8 cellular contexts compared by ENCODE assay signal in genomic region chr20:19784511-19785172, GRCh38. TPM values are rescaled to one million over a fixed set of nuclear protein-coding genes. Genes with fewer than 3 reads are reported as not detected.
A peak's percentile ranks its signal among the peaks of the same experiment; 100 is the strongest.
DNase-seq lines count a peak whose midpoint lies in the region; ATAC-seq and TF ChIP-seq lines count a peak whose summit lies in the region.

No MANE protein-coding gene starts in this region.

- TF ChIP-seq CTCF in MM.1S (IDR thresholded peaks at IDR 0.05; ENCODE audit: low read length) (peak; percentile 73), left lung (IDR thresholded peaks at IDR 0.05) (peak; percentile 59 to 68)

- peak overlapping the region; percentile 53; the same call in 1 of the 2 replicates for H2AFZ ChIP-seq in MM.1S (ENCODE audit: low read length)

- H3K27ac ChIP-seq in MM.1S (ENCODE audit: low read length) (no peak overlapping the region), cingulate gyrus (ENCODE audit: low read depth, low read length) (peak overlapping the region; percentile 50), left lung (peak overlapping the region; percentile 48 to 69)

- no peak overlapping the region for H3K9ac ChIP-seq in MM.1S (ENCODE audit: low read length)

- peaks cover 5 to 8% of the 10 kb centered on the region in 2 donors for H3K36me3 Mint-ChIP-seq in stimulated activated naive B cell treated with anti-CD40 and anti-IgM and Interleukin-4, amounts not matched to agents 10 μg/mL and 1 μg/mL and 100 μg/mL, for 72 hours

- H3K9me2 ChIP-seq in MM.1S (replicated peaks; ENCODE audit: insufficient read depth, low read length) = no peaks in the 10 kb centered on the region

- intact Hi-C loops in left lung (cut with DNase I) = loop anchor here (10.0 kb wide), 1 partner anchor 210 kb away; no protein-coding TSS in a partner anchor

- peak overlapping the region; percentile 52; the same call in 1 of the 2 replicates for H3K4me2 ChIP-seq in MM.1S (ENCODE audit: low read depth, low read length)

- no peaks in the 10 kb centered on the region for H3K9me3 ChIP-seq in MM.1S (replicated peaks; ENCODE audit: insufficient read depth, low read length)
- H3K9me3 ChIP-seq in left lung = no peaks in the 10 kb centered on the region

- peaks cover 21 to 35% of the 10 kb centered on the region in 2 donors for H3K4me1 Mint-ChIP-seq in stimulated activated naive B cell treated with anti-CD40 and anti-IgM and Interleukin-4, amounts not matched to agents 10 μg/mL and 1 μg/mL and 100 μg/mL, for 72 hours

- no peaks in the 10 kb centered on the region for H3K27me3 ChIP-seq in MM.1S (replicated peaks; ENCODE audit: insufficient read depth, low read length)
- no peaks in the 10 kb centered on the region for H3K27me3 ChIP-seq in left lung

- DNase-seq in stimulated activated CD4-positive, alpha-beta T cell treated with anti-CD3 and anti-CD28 coated beads, Interleukin-15, amount 100 ng/mL, for 48 hours (ENCODE audit: low read depth in 2 of 2) = peak; percentile 9 to 19
- no peak for DNase-seq in stimulated activated CD4-positive, alpha-beta T cell treated with anti-CD3 and anti-CD28 coated beads, Interleukin-4, amount 100 ng/mL, for 4 hours
- peak; percentile 73 for DNase-seq in MM.1S
- peak; percentile 67 for DNase-seq in RPMI8226
- peak; percentile 80 to 83 for DNase-seq in left lung
- DNase-seq in stimulated activated naive B cell treated with anti-CD40 and anti-IgM and Interleukin-4, amounts not matched to agents 10 μg/mL and 1 μg/mL and 100 μg/mL, for 72 hours = peak; percentile 40

- H3K36me3 ChIP-seq in MM.1S (replicated peaks; ENCODE audit: insufficient read depth, low read length) = no peaks in the 10 kb centered on the region
- H3K36me3 ChIP-seq in left lung = no peaks in the 10 kb centered on the region

- H3K79me2 ChIP-seq in MM.1S (ENCODE audit: low read length) = no peaks in the 10 kb centered on the region

- H3K4me3 ChIP-seq in MM.1S (ENCODE audit: low read length) (no peak overlapping the region), left lung (no peak overlapping the region)

- H3K4me3 Mint-ChIP-seq in stimulated activated naive B cell treated with anti-CD40 and anti-IgM and Interleukin-4, amounts not matched to agents 10 μg/mL and 1 μg/mL and 100 μg/mL, for 72 hours = no peak overlapping the region

- H3K4me1 ChIP-seq in MM.1S (ENCODE audit: low read length) (peaks cover 55% of the 10 kb centered on the region), left lung (peaks cover 25 to 36% of the 10 kb centered on the region in 2 donors)

- peaks cover 22% of the 10 kb centered on the region for H3F3A ChIP-seq in MM.1S (ENCODE audit: insufficient read depth, low read length)

- no peaks in the 10 kb centered on the region for H4K20me1 ChIP-seq in MM.1S (ENCODE audit: insufficient read depth, low read length)

- ATAC-seq in left lung (peak; percentile 94), GM19395 (IDR thresholded peaks at IDR 0.05; ENCODE audit: unreplicated experiment) (no peak)
- ATAC-seq in stimulated activated naive B cell treated with anti-CD40 and anti-IgM and Interleukin-4, amounts not matched to agents 10 μg/mL and 1 μg/mL and 100 μg/mL, for 72 hours (replicated peaks) = peak; percentile 88 to 90

- peaks cover 12 to 13% of the 10 kb centered on the region in 2 donors for H3K27me3 Mint-ChIP-seq in stimulated activated naive B cell treated with anti-CD40 and anti-IgM and Interleukin-4, amounts not matched to agents 10 μg/mL and 1 μg/mL and 100 μg/mL, for 72 hours

- no peak overlapping the region for H3K27ac Mint-ChIP-seq in stimulated activated naive B cell treated with anti-CD40 and anti-IgM and Interleukin-4, amounts not matched to agents 10 μg/mL and 1 μg/mL and 100 μg/mL, for 72 hours

- H3K9me3 Mint-ChIP-seq in stimulated activated naive B cell treated with anti-CD40 and anti-IgM and Interleukin-4, amounts not matched to agents 10 μg/mL and 1 μg/mL and 100 μg/mL, for 72 hours = peaks cover 8 to 15% of the 10 kb centered on the region in 2 donors

RNA-seq across cellular contexts. Expression of gene RIN2, which starts 26.6 kb away (rescaled TPM):
- 10 to 100 TPM; 69.0 to 69.8 TPM for total RNA-seq in left lung

Comparison
In these comparisons a context has a peak if more than half of its experiments do, and no peak if none do; other contexts are left out.
1. DNase-seq: peak in stimulated activated CD4-positive, alpha-beta T cell treated with anti-CD3 and anti-CD28 coated beads, Interleukin-15, amount 100 ng/mL, for 48 hours (2 of 2), MM.1S (single experiment), RPMI8226 (single experiment), left lung (2 of 2) and stimulated activated naive B cell treated with anti-CD40 and anti-IgM and Interleukin-4, amounts not matched to agents 10 μg/mL and 1 μg/mL and 100 μg/mL, for 72 hours (single experiment); none in stimulated activated CD4-positive, alpha-beta T cell treated with anti-CD3 and anti-CD28 coated beads, Interleukin-4, amount 100 ng/mL, for 4 hours (0 of 2).